In genomic region chr7:87152897-87153641, GRCh38 we compare ENCODE assay signal across 8 cellular contexts. TPM values are rescaled to one million over a fixed set of nuclear protein-coding genes. Genes with fewer than 3 reads are reported as not detected.
DNase-seq lines count a peak whose midpoint lies in the region; ATAC-seq and TF ChIP-seq lines count a peak whose summit lies in the region.

No MANE protein-coding gene starts in this region.

- peak overlapping the region; percentile 96 to 99 (median 98) for H3K9ac ChIP-seq in BLaER1 treated with 17β-estradiol and CSF1 and Interleukin-3, amounts not matched to agents 10 nM and 100 nM
- H3K9ac ChIP-seq in SU-DHL-6 (ENCODE audit: low read length) (peak overlapping the region; percentile 93), skeletal muscle tissue (ENCODE audit: low read depth in 1 of 3, low read length in 3 of 3) (peak overlapping the region; percentile 75 to 93 (median 93))

- peak overlapping the region; percentile 64 to 91 (median 83) for H3K4me3 ChIP-seq in BLaER1 treated with 17β-estradiol and CSF1 and Interleukin-3, amounts not matched to agents 10 nM and 100 nM
- H3K4me3 ChIP-seq in SU-DHL-6 (ENCODE audit: insufficient read depth, low read length, poor library complexity, severe bottlenecking) (peak overlapping the region; percentile 88), skeletal muscle tissue (ENCODE audit: low read length in 3 of 3) (peak overlapping the region; percentile 92 to 93 (median 92))

- peaks cover 27% of the 10 kb centered on the region for H3F3A ChIP-seq in SU-DHL-6 (ENCODE audit: insufficient read depth)

- TF ChIP-seq CTCF in SU-DHL-6 (IDR thresholded peaks at IDR 0.05; ENCODE audit: insufficient read depth, low read length, poor library complexity, severe bottlenecking) = no peak
- no peak for TF ChIP-seq CTCF in brain (conservative IDR thresholded peaks at IDR 0.05)

- peak overlapping the region; percentile 95 to 100 (median 100) for H3K27ac Mint-ChIP-seq in brain
- H3K27ac Mint-ChIP-seq in immature natural killer cell = peak overlapping the region; percentile 97 to 99 (median 98)

- H3K4me3 Mint-ChIP-seq in brain (peak overlapping the region; percentile 89 to 98 (median 97)), immature natural killer cell (peak overlapping the region; percentile 95 to 99 (median 97))

- peaks cover 13 to 47% (median 41%) of the 10 kb centered on the region in 11 experiments; a peak in 18 of 22 replicates for H4K20me1 ChIP-seq in BLaER1 treated with 17β-estradiol and CSF1 and Interleukin-3, amounts not matched to agents 10 nM and 100 nM
- H4K20me1 ChIP-seq in SU-DHL-6 (ENCODE audit: low read depth, low read length) = peaks cover 45% of the 10 kb centered on the region

- peaks cover 58% of the 10 kb centered on the region for H3K79me2 ChIP-seq in SU-DHL-6 (ENCODE audit: insufficient read depth, low read length)

- H3K27me3 Mint-ChIP-seq in brain (peaks cover 10% of the 10 kb centered on the region), immature natural killer cell (ENCODE audit: low read depth in 3 of 3) (peaks cover 6 to 18% (median 17%) of the 10 kb centered on the region in 3 donors)

- ATAC-seq in GM19395 (IDR thresholded peaks at IDR 0.05; ENCODE audit: unreplicated experiment) (peak; percentile 20), HG03457 (IDR thresholded peaks at IDR 0.05; ENCODE audit: unreplicated experiment) (peak; percentile 9)

- H3K4me1 Mint-ChIP-seq in brain = peaks cover 59% of the 10 kb centered on the region
- H3K4me1 Mint-ChIP-seq in immature natural killer cell = peaks cover 55 to 63% of the 10 kb centered on the region in 2 donors

- H3K4me1 ChIP-seq in BLaER1 treated with 17β-estradiol and CSF1 and Interleukin-3, amounts not matched to agents 10 nM and 100 nM = peaks cover 25 to 48% (median 38%) of the 10 kb centered on the region in 10 experiments
- H3K4me1 ChIP-seq in skeletal muscle tissue (ENCODE audit: control insufficient read depth in 3 of 3, insufficient read depth in 3 of 3, low read length in 3 of 3) = peaks cover 12 to 40% (median 14%) of the 10 kb centered on the region in 3 donors

- peak overlapping the region; percentile 85 to 99 (median 90) for H3K4me2 ChIP-seq in BLaER1 treated with 17β-estradiol and CSF1 and Interleukin-3, amounts not matched to agents 10 nM and 100 nM
- peak overlapping the region; percentile 95 for H3K4me2 ChIP-seq in SU-DHL-6 (ENCODE audit: low read depth, low read length, poor library complexity, severe bottlenecking)

- H3K36me3 ChIP-seq in BLaER1 treated with 17β-estradiol and CSF1 and Interleukin-3, amounts not matched to agents 10 nM and 100 nM = peaks cover 0 to 29% (median 9%) of the 10 kb centered on the region in 11 experiments; a peak in 10 of 22 replicates
- peaks cover 44% of the 10 kb centered on the region for H3K36me3 ChIP-seq in SU-DHL-6 (ENCODE audit: low read length)
- H3K36me3 ChIP-seq in skeletal muscle tissue (ENCODE audit: control insufficient read depth in 3 of 3, insufficient read depth in 3 of 3, low read length in 3 of 3) = no peaks in the 10 kb centered on the region

- H3K9me3 Mint-ChIP-seq in brain (peaks cover 0 to 4% (median 0%) of the 10 kb centered on the region in 5 experiments), immature natural killer cell (no peaks in the 10 kb centered on the region)

- H3K27me3 ChIP-seq in BLaER1 treated with 17β-estradiol and CSF1 and Interleukin-3, amounts not matched to agents 10 nM and 100 nM = no peaks in the 10 kb centered on the region
- H3K27me3 ChIP-seq in SU-DHL-6 (ENCODE audit: low read length) (no peaks in the 10 kb centered on the region), skeletal muscle tissue (ENCODE audit: control insufficient read depth in 3 of 3, insufficient read depth in 3 of 3, low read length in 3 of 3) (no peaks in the 10 kb centered on the region)

- peak overlapping the region; percentile 95 to 99 (median 98) for H3K27ac ChIP-seq in BLaER1 treated with 17β-estradiol and CSF1 and Interleukin-3, amounts not matched to agents 10 nM and 100 nM
- H3K27ac ChIP-seq in SU-DHL-6 (ENCODE audit: low read depth, low read length) = peak overlapping the region; percentile 83
- H3K27ac ChIP-seq in skeletal muscle tissue (ENCODE audit: low read depth, low read length) = peak overlapping the region; percentile 97

- DNase-seq in immature natural killer cell = peak in 1 of 3 donors; percentile 47
- no peak for DNase-seq in cortex of kidney (lab: John Stamatoyannopoulos, UW)

- no peaks in the 10 kb centered on the region for H3K9me2 ChIP-seq in SU-DHL-6 (replicated peaks; ENCODE audit: insufficient read depth, low read length)

- H2AFZ ChIP-seq in SU-DHL-6 (ENCODE audit: low read depth, low read length, severe bottlenecking) = peak overlapping the region; percentile 92

- no peaks in the 10 kb centered on the region for H3K9me3 ChIP-seq in BLaER1 treated with 17β-estradiol and CSF1 and Interleukin-3, amounts not matched to agents 10 nM and 100 nM (replicated peaks in 1 of 11)
- H3K9me3 ChIP-seq in SU-DHL-6 (ENCODE audit: insufficient read depth, low read length) (no peaks in the 10 kb centered on the region), skeletal muscle tissue (ENCODE audit: control insufficient read depth in 3 of 3, low read length in 3 of 3) (no peaks in the 10 kb centered on the region)

- H3K36me3 Mint-ChIP-seq in brain (peaks cover 10% of the 10 kb centered on the region), immature natural killer cell (peaks cover 0 to 4% (median 0%) of the 10 kb centered on the region in 3 donors)

RNA-seq across cellular contexts. Expression of gene DMTF1, which starts 0.8 kb away (rescaled TPM):
- polyA plus RNA-seq in brain (ENCODE audit: insufficient read depth, low read depth, low replicate concordance) (14.4 TPM), immature natural killer cell (10 to 100 TPM in 2 of 3 donors, 1 to 10 TPM in 1; 2.8 to 21.7 (median 11.7) TPM)
- 50.1 TPM for total RNA-seq in skeletal muscle tissue
